In genomic region chr15:50906954-50907865, GRCh38 we compare ENCODE assay signal across 8 cellular contexts. TPM values are rescaled to one million over a fixed set of nuclear protein-coding genes. Genes with fewer than 3 reads are reported as not detected.
DNase-seq lines count a peak whose midpoint lies in the region; ATAC-seq and TF ChIP-seq lines count a peak whose summit lies in the region.

No MANE protein-coding gene starts in this region.

- H3K9me3 ChIP-seq in HCT116 (ENCODE audit: control insufficient read depth in 1 of 2, insufficient read depth in 1 of 2, low read depth in 1 of 2, low read length in 2 of 2) (no peaks in the 10 kb centered on the region), fibroblast of lung (ENCODE audit: control insufficient read depth, insufficient read depth, low read depth, low read length) (no peaks in the 10 kb centered on the region), aorta (ENCODE audit: control insufficient read depth, low read length) (no peaks in the 10 kb centered on the region)

- H3K4me3 ChIP-seq in GM12865 (ENCODE audit: low read depth, low read length) (peak overlapping the region; percentile 87), HCT116 (replicated peaks in 1 of 2; ENCODE audit: low read depth in 1 of 2, low read length in 2 of 2) (peak overlapping the region; percentile 94), fibroblast of lung (replicated peaks in 1 of 4; ENCODE audit: control extremely low read depth in 1 of 4, insufficient read depth in 1 of 4, low read depth in 3 of 4, low read length in 4 of 4) (peak overlapping the region; percentile 75 to 95 (median 90)), aorta (ENCODE audit: low read length in 2 of 2) (peak overlapping the region; percentile 58 to 91)

- RAD21 ChIA-PET in HCT116 (lab: Charles Lee; ENCODE audit: low non-redundant PET in 1 of 2, low total read pairs in 2 of 2, uncharacterized antibody in 2 of 2, unreplicated experiment in 2 of 2): no interaction called here

- POLR2A ChIA-PET in HCT116 (lab: Charles Lee): no interaction called here

- H3K4me2 ChIP-seq in HCT116 (ENCODE audit: low read length) (peak overlapping the region; percentile 98), fibroblast of lung (ENCODE audit: extremely low read depth, insufficient read depth, low read length) (peak overlapping the region; percentile 99)

- peak overlapping the region; percentile 57 for H2AFZ ChIP-seq in HCT116 (ENCODE audit: low read depth, low read length, poor library complexity, severe bottlenecking)
- peak overlapping the region; percentile 99 for H2AFZ ChIP-seq in fibroblast of lung (ENCODE audit: low read length)

- no peak for TF ChIP-seq RAD21 in HCT116 (IDR thresholded peaks at IDR 0.05; ENCODE audit: low read depth)

- TF ChIP-seq CTCF in GM12865 (IDR thresholded peaks at IDR 0.05; ENCODE audit: insufficient read depth, low read depth, low read length, missing control alignments) (no peak), HCT116 (IDR thresholded peaks at IDR 0.05 in 2 of 3, conservative IDR thresholded peaks at IDR 0.05 in 1 of 3; ENCODE audit: borderline replicate concordance in 1 of 3, insufficient read depth in 1 of 3, low read depth in 2 of 3, low read length in 2 of 3) (no peak), fibroblast of lung (conservative IDR thresholded peaks at IDR 0.05 in 1 of 2, IDR thresholded peaks at IDR 0.05 in 1 of 2; ENCODE audit: low read depth in 1 of 2, low read length in 2 of 2) (no peak)

- H3K4me1 ChIP-seq in HCT116 (ENCODE audit: control insufficient read depth in 1 of 2, insufficient read depth in 2 of 2, low read length in 2 of 2) (peaks cover 10 to 21% of the 10 kb centered on the region in 2 experiments; a peak in 3 of 4 replicates), fibroblast of lung (ENCODE audit: control insufficient read depth, extremely low read depth, insufficient read depth, low read length) (peaks cover 9% of the 10 kb centered on the region), aorta (ENCODE audit: control insufficient read depth in 1 of 2, insufficient read depth in 2 of 2, low read length in 2 of 2) (no peaks in the 10 kb centered on the region)

- H3K27me3 ChIP-seq in HCT116 (ENCODE audit: insufficient read depth, low read length): no peaks in the 10 kb centered on the region
- no peaks in the 10 kb centered on the region for H3K27me3 ChIP-seq in fibroblast of lung (ENCODE audit: control insufficient read depth, insufficient read depth, low read length)
- no peaks in the 10 kb centered on the region for H3K27me3 ChIP-seq in aorta (ENCODE audit: control insufficient read depth in 1 of 2, insufficient read depth in 2 of 2, low read length in 1 of 2)

- H3K9ac ChIP-seq in HCT116 (ENCODE audit: low read length) (peak overlapping the region; percentile 93), fibroblast of lung (ENCODE audit: insufficient read depth, low read length) (peak overlapping the region; percentile 91)

- 46 to 53% methylated on average over 23 of the region's 23 CpGs for WGBS in aorta, 2 donors

- H3K36me3 ChIP-seq in HCT116 (ENCODE audit: control insufficient read depth in 1 of 2, insufficient read depth in 2 of 2, low read length in 2 of 2): no peaks in the 10 kb centered on the region
- no peaks in the 10 kb centered on the region for H3K36me3 ChIP-seq in fibroblast of lung (ENCODE audit: control insufficient read depth, insufficient read depth, low read length)
- H3K36me3 ChIP-seq in aorta (ENCODE audit: control insufficient read depth in 1 of 2, insufficient read depth in 2 of 2, low read length in 1 of 2): no peaks in the 10 kb centered on the region

- intact Hi-C loops in HCT116 (cut with micrococcal nuclease) (loop anchor here (5.0 kb wide), 1 partner anchor 550 kb away; the partner anchor contains the start of gene GABPB1), aorta (cut with DNase I) (no loop called here)

- no peaks in the 10 kb centered on the region for H3K9me2 ChIP-seq in HCT116 (ENCODE audit: insufficient read depth)

- H3K79me2 ChIP-seq in HCT116 (ENCODE audit: insufficient read depth, low read length): peaks cover 21% of the 10 kb centered on the region
- peaks cover 9% of the 10 kb centered on the region for H3K79me2 ChIP-seq in fibroblast of lung (ENCODE audit: control insufficient read depth, insufficient read depth, low read length)

- peak; percentile 94 for DNase-seq in GM12865 (ENCODE audit: low read depth)
- DNase-seq in HCT116 (ENCODE audit: low read depth, low spot score): no peak
- DNase-seq in NAMALWA (ENCODE audit: low spot score): peak; percentile 77
- DNase-seq in activated T-cell treated with anti-CD3 and anti-CD28 coated beads, Interleukin-2, amount 50 U/mL, for 1 hour: peak; percentile 68
- DNase-seq in fibroblast of lung (ENCODE audit: low read depth in 2 of 2): no peak
- DNase-seq in renal cortical epithelial cell (ENCODE audit: low read depth): peak; percentile 52
- no peak for DNase-seq in aorta
- no peak for DNase-seq in midbrain (lab: John Stamatoyannopoulos, UW)

- CTCF ChIA-PET in HCT116 (lab: Charles Lee): no interaction called here

- H4K20me1 ChIP-seq in HCT116 (ENCODE audit: insufficient read depth): no peaks in the 10 kb centered on the region
- H4K20me1 ChIP-seq in fibroblast of lung (ENCODE audit: control insufficient read depth, extremely low read depth, insufficient read depth, low read length): no peaks in the 10 kb centered on the region

- ATAC-seq in HCT116 (no peak), aorta (ENCODE audit: low FRiP score) (no peak)

- no peak for TF ChIP-seq POLR2A in HCT116 (IDR thresholded peaks at IDR 0.05; ENCODE audit: borderline replicate concordance, extremely low read depth, insufficient read depth, insufficient read length)

- BruUV-seq in HCT116 (replicated peaks; lab: Mats Ljungman, UMichigan): TSS peak; percentile 75

- peak overlapping the region; percentile 88 for H3K27ac ChIP-seq in HCT116 (ENCODE audit: low read depth, low read length)
- H3K27ac ChIP-seq in fibroblast of lung (ENCODE audit: insufficient read depth, low read length): peak overlapping the region; percentile 87
- H3K27ac ChIP-seq in aorta (ENCODE audit: low read depth in 1 of 2, low read length in 2 of 2): peak overlapping the region in 1 of 2 donors; percentile 51

TF ChIP-seq in HCT116, 20 proteins besides CTCF, POLR2A, EP300 and RAD21:
- TF ChIP-seq POLR2AphosphoS5 (IDR thresholded peaks at IDR 0.05; ENCODE audit: low read depth, low read length) (no peak), ZBTB33 (IDR thresholded peaks at IDR 0.05; ENCODE audit: extremely low read depth, insufficient replicate concordance, low read length) (no peak), EZH2phosphoT487 (IDR thresholded peaks at IDR 0.05; ENCODE audit: borderline replicate concordance) (no peak), EZH2 (IDR thresholded peaks at IDR 0.05) (no peak)

RNA-seq across cellular contexts. Expression of gene AP4E1, which starts 1.3 kb away (rescaled TPM):
- total RNA-seq in HCT116 (2021; ENCODE audit: unreplicated experiment) (10.1 TPM), fibroblast of lung (14.4 and 19.7 TPM in 2 replicates), renal cortical epithelial cell (18.8 and 20.8 TPM in 2 replicates), aorta (10 to 100 TPM; 10.4 to 12.6 TPM)
- 1.8 and 2.1 TPM in 2 replicates for polyA plus RNA-seq in HCT116 (2012)
- polyA plus RNA-seq in fibroblast of lung (7.2 and 7.3 TPM in 2 replicates), aorta (1 to 10 TPM; 2.3 to 4.1 TPM)
- 6.6 and 7.6 TPM in 2 replicates for polyA plus RNA-seq in fibroblast of lung (2012)
- polyA minus RNA-seq in fibroblast of lung (ENCODE audit: low replicate concordance): 2.5 and 2.8 TPM in 2 replicates

Comparison
In these comparisons a context has a peak if more than half of its experiments do, and no peak if none do; other contexts are left out.
1. DNase-seq: peak in GM12865 (single experiment), NAMALWA (single experiment), activated T-cell treated with anti-CD3 and anti-CD28 coated beads, Interleukin-2, amount 50 U/mL, for 1 hour (single experiment) and renal cortical epithelial cell (single experiment); none in HCT116 (single experiment), fibroblast of lung (0 of 2), aorta (0 of 2) and midbrain (single experiment).
2. Peak in every context shown above with its lines, with median percentiles within 50 percentile points of each other: H3K4me3 ChIP-seq.